In genomic region chr6:107205062-107205461, GRCh38 we compare ENCODE assay signal across 9 cellular contexts.
"Had no signal": no experiment of that assay in that cellular context is flagged by ENCODE, and none has a peak within 500 bp of the region (broad histone marks: within the 10 kb centered on the region; RNA-seq: fewer than 3 reads in every experiment).

No MANE protein-coding gene starts in this region.

- H3K4me3 Mint-ChIP-seq: GM23338, H9, HFFc6 had no signal

- ATAC-seq: GM23338, HCT116 had no signal

- H3K27ac ChIP-seq: GM23248 had no signal

- DNase-seq: GM23248, GOT3, H7, H9, HCEC 1CT, HFFc6 had no signal

- H3K9me3 Mint-ChIP-seq: HFFc6 had no signal

- H3K27ac Mint-ChIP-seq: GM23338, HFFc6 had no signal

- H3K4me2 ChIP-seq: GM23338 had no signal

- H3K9ac ChIP-seq: GM23248 had no signal

- H2AFZ ChIP-seq: GM23248, GM23338 had no signal

- H3K4me3 ChIP-seq: GM23248, GM23338, HAP-1 had no signal
